8 cellular contexts compared by ENCODE assay signal in genomic region chr3:128878011-128878457, GRCh38. TPM values are rescaled to one million over a fixed set of nuclear protein-coding genes. Genes with fewer than 3 reads are reported as not detected.
DNase-seq lines count a peak whose midpoint lies in the region; ATAC-seq and TF ChIP-seq lines count a peak whose summit lies in the region.

No MANE protein-coding gene starts in this region.

- H3K27me3 ChIP-seq in adrenal gland (no peaks in the 10 kb centered on the region), liver (ENCODE audit: control insufficient read depth in 4 of 4, insufficient read depth in 4 of 4, low read length in 3 of 4) (no peaks in the 10 kb centered on the region), thyroid gland (no peaks in the 10 kb centered on the region)

- no peak for ATAC-seq in activated T-cell treated with anti-CD3 and anti-CD28 coated beads, Interleukin-2, amount 50 U/mL, for 4 hours
- ATAC-seq in HG02981 (IDR thresholded peaks at IDR 0.05; ENCODE audit: unreplicated experiment) = no peak

- H3K4me1 Mint-ChIP-seq in activated T-cell treated with anti-CD3 and anti-CD28 coated beads, Interleukin-2, amount 50 U/mL, for 4 hours (ENCODE audit: low read depth) = peaks cover 57% of the 10 kb centered on the region

- no peaks in the 10 kb centered on the region for H3K27me3 Mint-ChIP-seq in activated T-cell treated with anti-CD3 and anti-CD28 coated beads, Interleukin-2, amount 50 U/mL, for 4 hours (ENCODE audit: low read depth)

- no peak for DNase-seq in activated T-cell treated with anti-CD3 and anti-CD28 coated beads, Interleukin-2, amount 50 U/mL, for 4 hours
- no peak for DNase-seq in activated T-cell treated with anti-CD3 and anti-CD28 coated beads, Interleukin-2, amount 50 U/mL, for 1 hour
- DNase-seq in adrenal gland (no peak), thyroid gland (no peak), inferior parietal cortex (ENCODE audit: extremely low spot score) (no peak), anterior cingulate cortex (lab: John Stamatoyannopoulos, UW) (no peak)

- 47 to 53% (median 51%) methylated on average over 7 of the region's 7 CpGs for WGBS in adrenal gland, 4 donors
- 89% methylated on average over 7 of the region's 7 CpGs for WGBS in liver
- WGBS in thyroid gland, 2 donors = 76% methylated on average over 7 of the region's 7 CpGs

- no peaks in the 10 kb centered on the region for H3K9me3 Mint-ChIP-seq in activated T-cell treated with anti-CD3 and anti-CD28 coated beads, Interleukin-2, amount 50 U/mL, for 4 hours

- no peak for TF ChIP-seq POLR2A in adrenal gland (IDR thresholded peaks at IDR 0.05)
- TF ChIP-seq POLR2A in thyroid gland (IDR thresholded peaks at IDR 0.05) = no peak

- H3K9ac ChIP-seq in liver (ENCODE audit: low read depth in 1 of 2, low read length in 2 of 2) = peak overlapping the region; percentile 84 to 95

- H3K27ac ChIP-seq in adrenal gland = peak overlapping the region; percentile 92 to 99 (median 96)
- peak overlapping the region; percentile 87 to 96 for H3K27ac ChIP-seq in liver (ENCODE audit: low read depth in 1 of 2, low read length in 2 of 2)
- peak overlapping the region in 2 of 3 donors; percentile 85 to 86 for H3K27ac ChIP-seq in thyroid gland

- H3K4me3 Mint-ChIP-seq in activated T-cell treated with anti-CD3 and anti-CD28 coated beads, Interleukin-2, amount 50 U/mL, for 4 hours = peak overlapping the region; percentile 92

- intact Hi-C loops in adrenal gland (cut with DNase I) (no loop called here), thyroid gland (cut with DNase I) (no loop called here)

- TF ChIP-seq CTCF in adrenal gland (IDR thresholded peaks at IDR 0.05) (no peak), liver (IDR thresholded peaks at IDR 0.05; ENCODE audit: low read depth, low read length, missing input control) (no peak), thyroid gland (IDR thresholded peaks at IDR 0.05) (no peak)

- H3K9me3 ChIP-seq in adrenal gland (replicated peaks in 1 of 3) = no peaks in the 10 kb centered on the region
- no peaks in the 10 kb centered on the region for H3K9me3 ChIP-seq in liver (ENCODE audit: control insufficient read depth in 4 of 4, low read length in 3 of 4)
- H3K9me3 ChIP-seq in thyroid gland = no peaks in the 10 kb centered on the region

- peaks cover 10% of the 10 kb centered on the region for H3K36me3 Mint-ChIP-seq in activated T-cell treated with anti-CD3 and anti-CD28 coated beads, Interleukin-2, amount 50 U/mL, for 4 hours (ENCODE audit: insufficient read depth)

- no peaks in the 10 kb centered on the region for H3K36me3 ChIP-seq in adrenal gland (replicated peaks in 1 of 2)
- peaks cover 0 to 7% (median 2%) of the 10 kb centered on the region in 4 donors for H3K36me3 ChIP-seq in liver (ENCODE audit: control insufficient read depth in 4 of 4, insufficient read depth in 3 of 4, low read depth in 1 of 4, low read length in 3 of 4)
- H3K36me3 ChIP-seq in thyroid gland = no peaks in the 10 kb centered on the region

- no peak for TF ChIP-seq RAD21 in liver (IDR thresholded peaks at IDR 0.05)

- peak overlapping the region in 1 of 4 donors; percentile 81 for H3K4me3 ChIP-seq in adrenal gland
- peak overlapping the region in 1 of 3 donors; percentile 96 for H3K4me3 ChIP-seq in liver (ENCODE audit: low read depth in 1 of 3, low read length in 3 of 3)
- H3K4me3 ChIP-seq in thyroid gland (replicated peaks in 1 of 3) = no peak overlapping the region

- H3K4me1 ChIP-seq in adrenal gland (replicated peaks in 1 of 2) (peaks cover 11 to 25% of the 10 kb centered on the region in 2 donors), liver (ENCODE audit: control insufficient read depth in 4 of 4, insufficient read depth in 4 of 4, low read length in 3 of 4) (peaks cover 3 to 31% (median 24%) of the 10 kb centered on the region in 4 donors), thyroid gland (peaks cover 20 to 22% of the 10 kb centered on the region in 2 donors)

TF ChIP-seq in liver, 16 proteins besides CTCF, POLR2A, EP300 and RAD21:
- TF ChIP-seq FOXA1 (IDR thresholded peaks at IDR 0.05) (no peak), RXRA (IDR thresholded peaks at IDR 0.05) (no peak), HNF4G (IDR thresholded peaks at IDR 0.05) (no peak), GABPA (IDR thresholded peaks at IDR 0.05 in 1 of 2, conservative IDR thresholded peaks at IDR 0.05 in 1 of 2) (no peak), MAX (IDR thresholded peaks at IDR 0.05) (no peak), EGR1 (IDR thresholded peaks at IDR 0.05; ENCODE audit: low read depth in 2 of 2) (no peak), JUND (IDR thresholded peaks at IDR 0.05) (no peak), HNF4A (conservative IDR thresholded peaks at IDR 0.05) (no peak), NR2F2 (IDR thresholded peaks at IDR 0.05) (no peak), FOXA2 (IDR thresholded peaks at IDR 0.05) (no peak), YY1 (IDR thresholded peaks at IDR 0.05) (no peak), SP1 (IDR thresholded peaks at IDR 0.05) (no peak), TAF1 (conservative IDR thresholded peaks at IDR 0.05) (no peak)
- TF ChIP-seq, protein P1, sequence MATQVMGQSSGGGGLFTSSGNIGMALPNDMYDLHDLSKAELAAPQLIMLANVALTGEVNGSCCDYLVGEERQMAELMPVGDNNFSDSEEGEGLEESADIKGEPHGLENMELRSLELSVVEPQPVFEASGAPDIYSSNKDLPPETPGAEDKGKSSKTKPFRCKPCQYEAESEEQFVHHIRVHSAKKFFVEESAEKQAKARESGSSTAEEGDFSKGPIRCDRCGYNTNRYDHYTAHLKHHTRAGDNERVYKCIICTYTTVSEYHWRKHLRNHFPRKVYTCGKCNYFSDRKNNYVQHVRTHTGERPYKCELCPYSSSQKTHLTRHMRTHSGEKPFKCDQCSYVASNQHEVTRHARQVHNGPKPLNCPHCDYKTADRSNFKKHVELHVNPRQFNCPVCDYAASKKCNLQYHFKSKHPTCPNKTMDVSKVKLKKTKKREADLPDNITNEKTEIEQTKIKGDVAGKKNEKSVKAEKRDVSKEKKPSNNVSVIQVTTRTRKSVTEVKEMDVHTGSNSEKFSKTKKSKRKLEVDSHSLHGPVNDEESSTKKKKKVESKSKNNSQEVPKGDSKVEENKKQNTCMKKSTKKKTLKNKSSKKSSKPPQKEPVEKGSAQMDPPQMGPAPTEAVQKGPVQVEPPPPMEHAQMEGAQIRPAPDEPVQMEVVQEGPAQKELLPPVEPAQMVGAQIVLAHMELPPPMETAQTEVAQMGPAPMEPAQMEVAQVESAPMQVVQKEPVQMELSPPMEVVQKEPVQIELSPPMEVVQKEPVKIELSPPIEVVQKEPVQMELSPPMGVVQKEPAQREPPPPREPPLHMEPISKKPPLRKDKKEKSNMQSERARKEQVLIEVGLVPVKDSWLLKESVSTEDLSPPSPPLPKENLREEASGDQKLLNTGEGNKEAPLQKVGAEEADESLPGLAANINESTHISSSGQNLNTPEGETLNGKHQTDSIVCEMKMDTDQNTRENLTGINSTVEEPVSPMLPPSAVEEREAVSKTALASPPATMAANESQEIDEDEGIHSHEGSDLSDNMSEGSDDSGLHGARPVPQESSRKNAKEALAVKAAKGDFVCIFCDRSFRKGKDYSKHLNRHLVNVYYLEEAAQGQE (IDR thresholded peaks at IDR 0.05) = no peak
- TF ChIP-seq, protein P2, sequence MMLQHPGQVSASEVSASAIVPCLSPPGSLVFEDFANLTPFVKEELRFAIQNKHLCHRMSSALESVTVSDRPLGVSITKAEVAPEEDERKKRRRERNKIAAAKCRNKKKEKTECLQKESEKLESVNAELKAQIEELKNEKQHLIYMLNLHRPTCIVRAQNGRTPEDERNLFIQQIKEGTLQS (IDR thresholded peaks at IDR 0.05) = no peak
- TF ChIP-seq, protein P3, sequence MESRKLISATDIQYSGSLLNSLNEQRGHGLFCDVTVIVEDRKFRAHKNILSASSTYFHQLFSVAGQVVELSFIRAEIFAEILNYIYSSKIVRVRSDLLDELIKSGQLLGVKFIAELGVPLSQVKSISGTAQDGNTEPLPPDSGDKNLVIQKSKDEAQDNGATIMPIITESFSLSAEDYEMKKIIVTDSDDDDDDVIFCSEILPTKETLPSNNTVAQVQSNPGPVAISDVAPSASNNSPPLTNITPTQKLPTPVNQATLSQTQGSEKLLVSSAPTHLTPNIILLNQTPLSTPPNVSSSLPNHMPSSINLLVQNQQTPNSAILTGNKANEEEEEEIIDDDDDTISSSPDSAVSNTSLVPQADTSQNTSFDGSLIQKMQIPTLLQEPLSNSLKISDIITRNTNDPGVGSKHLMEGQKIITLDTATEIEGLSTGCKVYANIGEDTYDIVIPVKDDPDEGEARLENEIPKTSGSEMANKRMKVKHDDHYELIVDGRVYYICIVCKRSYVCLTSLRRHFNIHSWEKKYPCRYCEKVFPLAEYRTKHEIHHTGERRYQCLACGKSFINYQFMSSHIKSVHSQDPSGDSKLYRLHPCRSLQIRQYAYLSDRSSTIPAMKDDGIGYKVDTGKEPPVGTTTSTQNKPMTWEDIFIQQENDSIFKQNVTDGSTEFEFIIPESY (IDR thresholded peaks at IDR 0.05) = no peak
TF ChIP-seq in liver: peak in this region for 0.

RNA-seq across cellular contexts. Expression of gene ACAD9, which starts 1.4 kb away (rescaled TPM):
- total RNA-seq in activated T-cell treated with anti-CD3 and anti-CD28 coated beads, Interleukin-2, amount 50 U/mL, for 4 hours = 10 to 100 TPM; 60.0 to 71.1 (median 60.6) TPM
- total RNA-seq in adrenal gland (10 to 100 TPM; 45.7 to 68.0 (median 52.5) TPM), liver (10 to 100 TPM; 29.0 to 35.8 TPM), thyroid gland (10 to 100 TPM; 38.4 to 78.8 (median 61.0) TPM)
- polyA plus RNA-seq in adrenal gland (10 to 100 TPM; 39.1 to 54.0 (median 51.1) TPM), liver (10 to 100 TPM; 18.3 to 25.3 TPM)
